ENCODE assay signal across 1 cellular context in the genomic region with DNA sequence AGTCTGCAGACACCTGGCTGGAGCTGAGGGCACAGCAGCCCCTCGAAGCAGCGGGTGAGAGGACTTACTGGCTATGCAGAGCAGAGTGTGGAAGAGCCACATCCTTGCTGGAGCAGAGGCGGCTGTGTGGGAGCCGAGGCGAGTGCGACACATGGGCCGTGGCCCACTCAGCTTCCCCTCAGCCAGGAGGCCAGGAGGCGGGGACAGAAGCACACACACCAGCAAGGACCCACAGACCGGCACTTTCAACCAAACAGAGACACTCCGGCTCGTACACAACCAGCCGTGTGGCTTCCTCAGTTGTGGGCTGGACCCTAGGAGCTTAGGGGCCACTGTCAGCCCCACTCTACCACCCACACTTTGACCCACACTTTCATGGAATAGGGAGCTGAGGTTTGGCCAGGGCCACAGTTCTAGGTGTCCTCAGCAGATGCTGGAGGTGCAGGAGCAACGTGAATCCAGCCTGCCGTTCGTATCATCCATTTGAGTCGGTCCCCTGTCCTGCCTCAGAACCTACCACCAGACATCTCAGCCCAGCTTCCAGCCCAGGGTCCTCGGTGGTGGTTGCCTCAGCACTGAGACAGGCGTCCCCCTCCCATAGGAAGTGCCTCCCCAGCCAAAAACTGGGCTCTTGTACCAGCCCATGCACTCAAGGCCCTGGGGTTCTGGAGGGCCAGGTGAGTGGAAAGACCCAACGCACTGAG.
TF ChIP-seq lines count a peak whose summit lies in the region.

A gene with protein sequence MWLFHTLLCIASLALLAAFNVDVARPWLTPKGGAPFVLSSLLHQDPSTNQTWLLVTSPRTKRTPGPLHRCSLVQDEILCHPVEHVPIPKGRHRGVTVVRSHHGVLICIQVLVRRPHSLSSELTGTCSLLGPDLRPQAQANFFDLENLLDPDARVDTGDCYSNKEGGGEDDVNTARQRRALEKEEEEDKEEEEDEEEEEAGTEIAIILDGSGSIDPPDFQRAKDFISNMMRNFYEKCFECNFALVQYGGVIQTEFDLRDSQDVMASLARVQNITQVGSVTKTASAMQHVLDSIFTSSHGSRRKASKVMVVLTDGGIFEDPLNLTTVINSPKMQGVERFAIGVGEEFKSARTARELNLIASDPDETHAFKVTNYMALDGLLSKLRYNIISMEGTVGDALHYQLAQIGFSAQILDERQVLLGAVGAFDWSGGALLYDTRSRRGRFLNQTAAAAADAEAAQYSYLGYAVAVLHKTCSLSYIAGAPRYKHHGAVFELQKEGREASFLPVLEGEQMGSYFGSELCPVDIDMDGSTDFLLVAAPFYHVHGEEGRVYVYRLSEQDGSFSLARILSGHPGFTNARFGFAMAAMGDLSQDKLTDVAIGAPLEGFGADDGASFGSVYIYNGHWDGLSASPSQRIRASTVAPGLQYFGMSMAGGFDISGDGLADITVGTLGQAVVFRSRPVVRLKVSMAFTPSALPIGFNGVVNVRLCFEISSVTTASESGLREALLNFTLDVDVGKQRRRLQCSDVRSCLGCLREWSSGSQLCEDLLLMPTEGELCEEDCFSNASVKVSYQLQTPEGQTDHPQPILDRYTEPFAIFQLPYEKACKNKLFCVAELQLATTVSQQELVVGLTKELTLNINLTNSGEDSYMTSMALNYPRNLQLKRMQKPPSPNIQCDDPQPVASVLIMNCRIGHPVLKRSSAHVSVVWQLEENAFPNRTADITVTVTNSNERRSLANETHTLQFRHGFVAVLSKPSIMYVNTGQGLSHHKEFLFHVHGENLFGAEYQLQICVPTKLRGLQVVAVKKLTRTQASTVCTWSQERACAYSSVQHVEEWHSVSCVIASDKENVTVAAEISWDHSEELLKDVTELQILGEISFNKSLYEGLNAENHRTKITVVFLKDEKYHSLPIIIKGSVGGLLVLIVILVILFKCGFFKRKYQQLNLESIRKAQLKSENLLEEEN (minus strand): TSS at position 146 of the 704 bp plus-strand sequence. CDS start 44 bp downstream, at position 102.

TF ChIP-seq in IMR-90, 13 proteins besides CTCF, POLR2A, EP300 and RAD21:
- TF ChIP-seq, protein P1, sequence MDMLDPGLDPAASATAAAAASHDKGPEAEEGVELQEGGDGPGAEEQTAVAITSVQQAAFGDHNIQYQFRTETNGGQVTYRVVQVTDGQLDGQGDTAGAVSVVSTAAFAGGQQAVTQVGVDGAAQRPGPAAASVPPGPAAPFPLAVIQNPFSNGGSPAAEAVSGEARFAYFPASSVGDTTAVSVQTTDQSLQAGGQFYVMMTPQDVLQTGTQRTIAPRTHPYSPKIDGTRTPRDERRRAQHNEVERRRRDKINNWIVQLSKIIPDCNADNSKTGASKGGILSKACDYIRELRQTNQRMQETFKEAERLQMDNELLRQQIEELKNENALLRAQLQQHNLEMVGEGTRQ (IDR thresholded peaks at IDR 0.05; ENCODE audit: low read depth, low read length) = no peak
- TF ChIP-seq RFX5 (IDR thresholded peaks at IDR 0.05; ENCODE audit: low read depth, low read length) (no peak), MXI1 (IDR thresholded peaks at IDR 0.05; ENCODE audit: borderline replicate concordance, low read depth, low read length) (no peak), CHD1 (IDR thresholded peaks at IDR 0.05; ENCODE audit: low read depth, low read length) (no peak), MAFK (IDR thresholded peaks at IDR 0.05; ENCODE audit: low read depth, low read length) (no peak), CEBPB (IDR thresholded peaks at IDR 0.05; ENCODE audit: low read depth, low read length) (no peak), FOS (IDR thresholded peaks at IDR 0.05; ENCODE audit: low read depth, low read length) (no peak), SMC3 (IDR thresholded peaks at IDR 0.05; ENCODE audit: low read depth, low read length) (no peak), MAZ (IDR thresholded peaks at IDR 0.05; ENCODE audit: borderline replicate concordance, low read depth, low read length) (no peak), NFE2L2 (IDR thresholded peaks at IDR 0.05; ENCODE audit: low read depth, low read length) (no peak)
- TF ChIP-seq, protein P2, sequence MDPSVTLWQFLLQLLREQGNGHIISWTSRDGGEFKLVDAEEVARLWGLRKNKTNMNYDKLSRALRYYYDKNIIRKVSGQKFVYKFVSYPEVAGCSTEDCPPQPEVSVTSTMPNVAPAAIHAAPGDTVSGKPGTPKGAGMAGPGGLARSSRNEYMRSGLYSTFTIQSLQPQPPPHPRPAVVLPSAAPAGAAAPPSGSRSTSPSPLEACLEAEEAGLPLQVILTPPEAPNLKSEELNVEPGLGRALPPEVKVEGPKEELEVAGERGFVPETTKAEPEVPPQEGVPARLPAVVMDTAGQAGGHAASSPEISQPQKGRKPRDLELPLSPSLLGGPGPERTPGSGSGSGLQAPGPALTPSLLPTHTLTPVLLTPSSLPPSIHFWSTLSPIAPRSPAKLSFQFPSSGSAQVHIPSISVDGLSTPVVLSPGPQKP (IDR thresholded peaks at IDR 0.05; ENCODE audit: borderline replicate concordance, low read depth, low read length) = no peak
